ENCODE assay signal across 8 cellular contexts in genomic region chr12:12265571-12266388, GRCh38. TPM values are rescaled to one million over a fixed set of nuclear protein-coding genes. Genes with fewer than 3 reads are reported as not detected.
A peak's percentile ranks its signal among the peaks of the same experiment; 100 is the strongest.
DNase-seq lines count a peak whose midpoint lies in the region; ATAC-seq and TF ChIP-seq lines count a peak whose summit lies in the region.

No MANE protein-coding gene starts in this region.

- no peaks in the 10 kb centered on the region for H3F3A ChIP-seq in DOHH2 (ENCODE audit: control insufficient read depth, insufficient read depth)

- no peak for DNase-seq in activated naive CD8-positive, alpha-beta T cell treated with anti-CD3 and anti-CD28 coated beads, Interleukin-2, amount 10 ng/mL, durations not matched to agents 7 days and 5 days
- DNase-seq in right cardiac atrium (peak in 1 of 3 donors; percentile 49), retina (peak; percentile 42)

- H3K4me1 Mint-ChIP-seq in activated naive CD8-positive, alpha-beta T cell treated with anti-CD3 and anti-CD28 coated beads, Interleukin-2, amount 10 ng/mL, durations not matched to agents 7 days and 5 days, result peaks cover 10% of the 10 kb centered on the region

- H3K4me3 Mint-ChIP-seq in activated naive CD8-positive, alpha-beta T cell treated with anti-CD3 and anti-CD28 coated beads, Interleukin-2, amount 10 ng/mL, durations not matched to agents 7 days and 5 days, result peak overlapping the region; percentile 76

- H3K4me1 ChIP-seq in DOHH2 (ENCODE audit: control insufficient read depth, low read length) (peaks cover 23% of the 10 kb centered on the region), right cardiac atrium (ENCODE audit: control insufficient read depth, insufficient read depth, low read length) (no peaks in the 10 kb centered on the region)

- no peaks in the 10 kb centered on the region for H3K9me3 ChIP-seq in DOHH2 (ENCODE audit: control insufficient read depth, insufficient read depth, low read length)
- H3K9me3 ChIP-seq in KOPT-K1 (ENCODE audit: insufficient read depth, low read length, poor library complexity, severe bottlenecking), result no peaks in the 10 kb centered on the region
- no peaks in the 10 kb centered on the region for H3K9me3 ChIP-seq in right cardiac atrium (ENCODE audit: control insufficient read depth, low read length)

- no peak overlapping the region for H3K27ac ChIP-seq in DOHH2 (ENCODE audit: low read depth, low read length)
- H3K27ac ChIP-seq in KOPT-K1 (ENCODE audit: low read depth, low read length, poor library complexity, severe bottlenecking), result peak overlapping the region; percentile 74
- peak overlapping the region; percentile 59 for H3K27ac ChIP-seq in right cardiac atrium (ENCODE audit: low read length)

- H3K4me2 ChIP-seq in DOHH2 (ENCODE audit: low read length), result peak overlapping the region; percentile 71

- H3K36me3 ChIP-seq in DOHH2 (ENCODE audit: control insufficient read depth, low read length), result no peaks in the 10 kb centered on the region; the same call in 1 of the 2 replicates
- no peaks in the 10 kb centered on the region for H3K36me3 ChIP-seq in KOPT-K1 (ENCODE audit: insufficient read depth, low read length)

- no peaks in the 10 kb centered on the region for H3K9me2 ChIP-seq in DOHH2 (replicated peaks; ENCODE audit: control insufficient read depth, low read length)

- H3K27me3 ChIP-seq in DOHH2 (ENCODE audit: control insufficient read depth, low read length), result no peaks in the 10 kb centered on the region
- H3K27me3 ChIP-seq in right cardiac atrium (ENCODE audit: control insufficient read depth, insufficient read depth), result no peaks in the 10 kb centered on the region

- POLR2A ChIA-PET in activated naive CD8-positive, alpha-beta T cell treated with anti-CD3 and anti-CD28 coated beads, Interleukin-2, amount 10 ng/mL, durations not matched to agents 7 days and 5 days (lab: Charles Lee), result no interaction called here

- H3K79me2 ChIP-seq in DOHH2 (ENCODE audit: control insufficient read depth, low read length), result peaks cover 59% of the 10 kb centered on the region

- H3K9me3 Mint-ChIP-seq in activated naive CD8-positive, alpha-beta T cell treated with anti-CD3 and anti-CD28 coated beads, Interleukin-2, amount 10 ng/mL, durations not matched to agents 7 days and 5 days, result no peaks in the 10 kb centered on the region

- WGBS in right cardiac atrium, result 1% methylated on average over 25 of the region's 25 CpGs

- TF ChIP-seq CTCF in DOHH2 (IDR thresholded peaks at IDR 0.05; ENCODE audit: low read depth, low read length, poor library complexity, severe bottlenecking), result no peak

- peak overlapping the region; percentile 89 for H3K4me3 ChIP-seq in DOHH2 (ENCODE audit: low read length)
- peak overlapping the region; percentile 62 for H3K4me3 ChIP-seq in right cardiac atrium (ENCODE audit: low read length)

- no peaks in the 10 kb centered on the region for H4K20me1 ChIP-seq in DOHH2 (ENCODE audit: control insufficient read depth, insufficient read depth, low read depth, low read length)

- no peak overlapping the region for H3K27ac Mint-ChIP-seq in activated naive CD8-positive, alpha-beta T cell treated with anti-CD3 and anti-CD28 coated beads, Interleukin-2, amount 10 ng/mL, durations not matched to agents 7 days and 5 days

- no peaks in the 10 kb centered on the region for H3K36me3 Mint-ChIP-seq in activated naive CD8-positive, alpha-beta T cell treated with anti-CD3 and anti-CD28 coated beads, Interleukin-2, amount 10 ng/mL, durations not matched to agents 7 days and 5 days

- intact Hi-C loops in right cardiac atrium (cut with DNase I), result loop anchor here in 1 of 4 donors (5.0 to 10.0 kb wide), 2 partner anchors 91 to 183 kb away; no protein-coding TSS in a partner anchor

- no peak for ATAC-seq in activated naive CD8-positive, alpha-beta T cell treated with anti-CD3 and anti-CD28 coated beads, Interleukin-2, amount 10 ng/mL, durations not matched to agents 7 days and 5 days (ENCODE audit: low read depth)
- ATAC-seq in right cardiac atrium (no peak), GM21447 (IDR thresholded peaks at IDR 0.05; ENCODE audit: unreplicated experiment) (no peak), GM21619 (IDR thresholded peaks at IDR 0.05; ENCODE audit: unreplicated experiment) (no peak), HG03565 (IDR thresholded peaks at IDR 0.05; ENCODE audit: unreplicated experiment) (no peak)

- peaks cover 63% of the 10 kb centered on the region for H3K27me3 Mint-ChIP-seq in activated naive CD8-positive, alpha-beta T cell treated with anti-CD3 and anti-CD28 coated beads, Interleukin-2, amount 10 ng/mL, durations not matched to agents 7 days and 5 days

RNA-seq across cellular contexts. Expression of gene LRP6, which starts 1.1 kb away (rescaled TPM):
- 1 to 10 TPM in 1 of 2 experiments, under 1 TPM in 1; 0.48 to 1.1 TPM for total RNA-seq in activated naive CD8-positive, alpha-beta T cell treated with anti-CD3 and anti-CD28 coated beads, Interleukin-2, amount 10 ng/mL, durations not matched to agents 7 days and 5 days
- 10 to 100 TPM; 18.3 to 23.9 (median 21.1) TPM for total RNA-seq in right cardiac atrium
- 4.0 TPM for polyA plus RNA-seq in right cardiac atrium

Comparison
In these comparisons a context has a peak if more than half of its experiments do, and no peak if none do; other contexts are left out.
1. RNA of gene LRP6, which starts 1.1 kb away (total RNA-seq): 18.3 to 23.9 TPM in right cardiac atrium; 0.48 to 1.1 TPM in activated naive CD8-positive, alpha-beta T cell treated with anti-CD3 and anti-CD28 coated beads, Interleukin-2, amount 10 ng/mL, durations not matched to agents 7 days and 5 days; every median in the first group is over 4 times any median in the second.